11 cellular contexts compared by ENCODE assay signal in genomic region chr1:157652859-157653493, GRCh38. TPM values are rescaled to one million over a fixed set of nuclear protein-coding genes. Genes with fewer than 3 reads are reported as not detected.
A peak's percentile ranks its signal among the peaks of the same experiment; 100 is the strongest.
DNase-seq lines count a peak whose midpoint lies in the region; ATAC-seq and TF ChIP-seq lines count a peak whose summit lies in the region.
"Had no signal": no experiment of that assay in that cellular context is flagged by ENCODE, and none has a peak within 500 bp of the region (broad histone marks: within the 10 kb centered on the region; RNA-seq: fewer than 3 reads in every experiment).

No MANE protein-coding gene starts in this region.

- H3K27me3 Mint-ChIP-seq in natural killer cell (ENCODE audit: low read depth in 2 of 2) = peaks cover 8 to 10% of the 10 kb centered on the region in 2 donors

- H3K36me3 Mint-ChIP-seq in natural killer cell = no peaks in the 10 kb centered on the region

- H3K27ac Mint-ChIP-seq in natural killer cell = peak overlapping the region in 1 of 2 donors; percentile 1

- H3K9me3 Mint-ChIP-seq in natural killer cell = no peaks in the 10 kb centered on the region

- no peaks in the 10 kb centered on the region for H3K36me3 ChIP-seq in KMS-11 (ENCODE audit: insufficient read depth)
- H3K36me3 ChIP-seq in PC-3 (ENCODE audit: low read depth, low read length) = no peaks in the 10 kb centered on the region

- peak; percentile 98 for ATAC-seq in GM18909 (IDR thresholded peaks at IDR 0.05; ENCODE audit: poor library complexity, unreplicated experiment)
- peak; percentile 98 for ATAC-seq in HG02759 (IDR thresholded peaks at IDR 0.05; ENCODE audit: unreplicated experiment)
- ATAC-seq in natural killer cell = peak in 2 of 3 donors; percentile 29 to 67
- no peak for ATAC-seq in PC-3

- peaks cover 10% of the 10 kb centered on the region in 2 donors for H3K4me1 Mint-ChIP-seq in natural killer cell

- CTCF ChIA-PET in PC-3 (lab: Charles Lee) = no interaction called here

- H3K4me1 ChIP-seq in KMS-11 (ENCODE audit: low read depth, poor library complexity, severe bottlenecking) (peaks cover 94% of the 10 kb centered on the region), PC-3 (ENCODE audit: insufficient read depth, low read length) (no peaks in the 10 kb centered on the region)

- no peaks in the 10 kb centered on the region for H3K9me2 ChIP-seq in PC-3 (replicated peaks; ENCODE audit: low read length)

- H3K4me3 ChIP-seq in KMS-11 (IDR thresholded peaks at IDR 0.05; ENCODE audit: insufficient read depth, low read depth, low read length) (peak overlapping the region; percentile 18), PC-3 (ENCODE audit: low read length) (no peak overlapping the region)
- H3K4me3 ChIP-seq: dorsolateral prefrontal cortex had no signal

- H3K4me2 ChIP-seq in KMS-11 = peak overlapping the region; percentile 50
- H3K4me2 ChIP-seq in PC-3 (ENCODE audit: low read length) = no peak overlapping the region

- no peak overlapping the region for H3K4me3 Mint-ChIP-seq in natural killer cell

- intact Hi-C loops in natural killer cell (cut with micrococcal nuclease) = no loop called here
- intact Hi-C loops in PC-3 (cut with micrococcal nuclease) = no loop called here

- no peak overlapping the region for H3K27ac ChIP-seq in KMS-11
- no peak overlapping the region for H3K27ac ChIP-seq in PC-3 (ENCODE audit: low read length)
- H3K27ac ChIP-seq: dorsolateral prefrontal cortex had no signal

- H3K9me3 ChIP-seq in PC-3 (ENCODE audit: low read length) = no peaks in the 10 kb centered on the region

- POLR2A ChIA-PET in PC-3 (lab: Charles Lee; ENCODE audit: unreplicated experiment) = no interaction called here

- H2AFZ ChIP-seq in KMS-11 (ENCODE audit: low read depth) (no peak overlapping the region), PC-3 (ENCODE audit: low read length) (no peak overlapping the region)

- no peaks in the 10 kb centered on the region for H3F3A ChIP-seq in PC-3 (ENCODE audit: low read length, unreplicated experiment)

- H4K20me1 ChIP-seq in KMS-11 (ENCODE audit: insufficient read depth) = no peaks in the 10 kb centered on the region
- no peaks in the 10 kb centered on the region for H4K20me1 ChIP-seq in PC-3 (ENCODE audit: low read length)

- H3K79me2 ChIP-seq in KMS-11 (ENCODE audit: insufficient read depth, low read depth) = no peaks in the 10 kb centered on the region
- no peaks in the 10 kb centered on the region for H3K79me2 ChIP-seq in PC-3 (ENCODE audit: low read length)

- BruUV-seq in PC-3 (replicated peaks; lab: Mats Ljungman, UMichigan) = no TSS peak

- H3K27me3 ChIP-seq in KMS-11 (ENCODE audit: insufficient read depth, low read depth) (no peaks in the 10 kb centered on the region), PC-3 (ENCODE audit: low read length) (peaks cover 52% of the 10 kb centered on the region)

- no peak for DNase-seq in natural killer cell
- no peak for DNase-seq in PC-3
- no peak for DNase-seq in GM03348 (ENCODE audit: low spot score)
- DNase-seq in NCI-H226 = no peak
- no peak for DNase-seq in NCI-H526 (lab: John Stamatoyannopoulos, UW)
- DNase-seq: dorsolateral prefrontal cortex, NCI-H524 treated with DMSO at 0.1 percent for 48 hours had no signal

- TF ChIP-seq CTCF in KMS-11 (conservative IDR thresholded peaks at IDR 0.05; ENCODE audit: low read depth, low read length) = no peak
- no peak for TF ChIP-seq CTCF in natural killer cell (IDR thresholded peaks at IDR 0.05)
- TF ChIP-seq CTCF in PC-3 (conservative IDR thresholded peaks at IDR 0.05; ENCODE audit: low read depth, low read length) = no peak

- H3K9ac ChIP-seq in KMS-11 = no peak overlapping the region
- H3K9ac ChIP-seq in PC-3 (ENCODE audit: low read length) = no peak overlapping the region

RNA-seq across cellular contexts. Expression of gene FCRL3, which starts 47.6 kb away (rescaled TPM):
- 100 to 1,000 TPM in 1 of 3 donors, 10 to 100 TPM in 2; 69.8 to 117 (median 83.8) TPM for total RNA-seq in natural killer cell
- not detected in 2 replicates for total RNA-seq in PC-3 (2014; rRNA removed)
- total RNA-seq: kidney epithelial cell had no signal

RNA-seq across cellular contexts. Expression of gene FCRL4, which starts 55.1 kb away (rescaled TPM):
- total RNA-seq in natural killer cell = not detected
- not detected in 2 replicates for total RNA-seq in PC-3 (2014; rRNA removed)
- total RNA-seq: kidney epithelial cell had no signal

Comparison
In these comparisons a context has a peak if more than half of its experiments do, and no peak if none do; other contexts are left out.
1. RNA of gene FCRL3, which starts 47.6 kb away (total RNA-seq): 69.8 to 117 TPM in natural killer cell; not detected in PC-3; every median in the first group is over 10 times any median in the second.